13 cellular contexts compared by ENCODE assay signal in genomic region chr10:78516236-78516635, GRCh38.
"Had no signal": no experiment of that assay in that cellular context is flagged by ENCODE, and none has a peak within 500 bp of the region (broad histone marks: within the 10 kb centered on the region; RNA-seq: fewer than 3 reads in every experiment).

No MANE protein-coding gene starts in this region.

- DNase-seq: activated CD4-positive, alpha-beta memory T cell treated with anti-CD3 and anti-CD28 coated beads for 36 hours; activated CD4-positive, alpha-beta T cell treated with anti-CD3 and anti-CD28 coated beads for 1 hour; activated gamma-delta T cell treated with Interleukin-2 at 50 U/mL for 16 hours; amniotic stem cell; effector CD8-positive, alpha-beta T cell; foreskin melanocyte; immature natural killer cell; lower lobe of right lung; stimulated activated CD4-positive, alpha-beta T cell treated with anti-CD3 and anti-CD28 coated beads, Interleukin-12 subunit alpha, Interleukin-12 subunit beta, amount 100 ng/mL, for 4 hours; stimulated activated CD4-positive, alpha-beta T cell treated with anti-CD3 and anti-CD28 coated beads, Interleukin-2, amount 100 ng/mL, for 24 hours; T-cell had no signal

- H3K27ac ChIP-seq: lower lobe of right lung, SK-N-MC had no signal

- H3K4me3 ChIP-seq: lower lobe of right lung, SK-N-MC had no signal

- H3K36me3 ChIP-seq: lower lobe of right lung had no signal

- ATAC-seq: natural killer cell treated with Interleukin-12 subunit alpha and Interleukin-12 subunit beta and Interleukin-15 and Interleukin-18, amount 100 ng/mL, for 72 hours; T-cell had no signal

- H3K9me3 ChIP-seq: lower lobe of right lung had no signal
